16 cellular contexts compared by ENCODE assay signal in genomic region chr6:47303383-47303782, GRCh38. TPM values are rescaled to one million over a fixed set of nuclear protein-coding genes. Genes with fewer than 3 reads are reported as not detected.
DNase-seq lines count a peak whose midpoint lies in the region; ATAC-seq and TF ChIP-seq lines count a peak whose summit lies in the region.
"Had no signal": no experiment of that assay in that cellular context is flagged by ENCODE, and none has a peak within 500 bp of the region (broad histone marks: within the 10 kb centered on the region; RNA-seq: fewer than 3 reads in every experiment).

No MANE protein-coding gene starts in this region.

- ATAC-seq in GM18858 (IDR thresholded peaks at IDR 0.05; ENCODE audit: unreplicated experiment) = peak; percentile 37
- ATAC-seq in HG02798 (IDR thresholded peaks at IDR 0.05; ENCODE audit: poor library complexity, unreplicated experiment) = peak; percentile 51
- ATAC-seq: activated CD4-positive, CD25-positive, alpha-beta regulatory T cell treated with anti-CD3 and anti-CD28 coated beads, Interleukin-2, amount 50 U/mL, for 24 hours; GM23338 had no signal

- H3K27me3 ChIP-seq in Caco-2 (replicated peaks; ENCODE audit: control insufficient read depth, insufficient read depth, low read length) = no peaks in the 10 kb centered on the region

- in situ Hi-C loops in GM13976 (cut with MboI; ENCODE audit: low sequenced_read_pairs, unreplicated experiment) = loop anchor here (5.0 kb wide), 1 partner anchor 206 kb away; no protein-coding TSS in a partner anchor

- peaks cover 36% of the 10 kb centered on the region for H3K36me3 Mint-ChIP-seq in Caco-2 (ENCODE audit: insufficient read depth, unreplicated experiment)

- peak overlapping the region; percentile 30 for H3K27ac Mint-ChIP-seq in Caco-2 (ENCODE audit: unreplicated experiment)
- H3K27ac Mint-ChIP-seq: activated T-cell treated with anti-CD3 and anti-CD28 coated beads, Interleukin-2, amount 50 U/mL, for 24 hours; GM23338; stimulated activated naive CD8-positive, alpha-beta T cell treated with anti-CD3 and anti-CD28 coated beads, Interleukin-15, Interleukin-2, amounts not matched to agents 100 ng/mL and 50 ng/mL, for 24 hours had no signal

- intact Hi-C loops in Caco-2 (cut with micrococcal nuclease; ENCODE audit: unreplicated experiment) = no loop called here

- DNase-seq in Caco-2 (no peak), epithelial cell of esophagus (ENCODE audit: low read depth) (no peak), NCI-H510A treated with DMSO at 0.1 percent for 48 hours (lab: John Stamatoyannopoulos, UW) (no peak), HPDE6-E6E7 (ENCODE audit: extremely low spot score) (no peak), GM13976 (ENCODE audit: low spot score) (no peak)
- DNase-seq in stimulated activated CD8-positive, alpha-beta memory T cell treated with anti-CD3 and anti-CD28 coated beads, Interleukin-4, amount 100 ng/mL, for 48 hours = no peak
- DNase-seq: activated T-cell treated with anti-CD3 and anti-CD28 coated beads, Interleukin-2, amount 50 U/mL, for 24 hours; mesenchymal stem cell; NCI-H187; T-helper 1 cell had no signal

- H3K27me3 Mint-ChIP-seq in Caco-2 (ENCODE audit: insufficient read depth, unreplicated experiment) = no peaks in the 10 kb centered on the region

- POLR2A ChIA-PET in Caco-2 (lab: Charles Lee) = no interaction called here

- no peak overlapping the region for H3K4me3 Mint-ChIP-seq in Caco-2 (ENCODE audit: unreplicated experiment)
- H3K4me3 Mint-ChIP-seq: activated T-cell treated with anti-CD3 and anti-CD28 coated beads, Interleukin-2, amount 50 U/mL, for 24 hours; GM23338; stimulated activated naive CD8-positive, alpha-beta T cell treated with anti-CD3 and anti-CD28 coated beads, Interleukin-15, Interleukin-2, amounts not matched to agents 100 ng/mL and 50 ng/mL, for 24 hours had no signal

- CTCF ChIA-PET in Caco-2 (lab: Charles Lee) = interaction anchor here (0.7 kb wide), 1 partner anchor 204 kb away, joined by 4 read pairs; no protein-coding TSS in a partner anchor

- H3K36me3 ChIP-seq in Caco-2 (ENCODE audit: control insufficient read depth, insufficient read depth, low read length) = no peaks in the 10 kb centered on the region
- H3K36me3 ChIP-seq: neutrophil had no signal

- H3K9me3 ChIP-seq in Caco-2 = no peaks in the 10 kb centered on the region
- H3K9me3 ChIP-seq: neutrophil had no signal

- BruUV-seq in Caco-2 (replicated peaks; lab: Mats Ljungman, UMichigan) = no TSS peak

- H3K9me3 Mint-ChIP-seq in Caco-2 (ENCODE audit: unreplicated experiment) = no peaks in the 10 kb centered on the region
- H3K9me3 Mint-ChIP-seq: activated T-cell treated with anti-CD3 and anti-CD28 coated beads, Interleukin-2, amount 50 U/mL, for 24 hours; GM23338; stimulated activated naive CD8-positive, alpha-beta T cell treated with anti-CD3 and anti-CD28 coated beads, Interleukin-15, Interleukin-2, amounts not matched to agents 100 ng/mL and 50 ng/mL, for 24 hours had no signal

- peaks cover 41% of the 10 kb centered on the region for H3K4me1 Mint-ChIP-seq in Caco-2 (ENCODE audit: low read depth, unreplicated experiment)

- H3K4me1 ChIP-seq in Caco-2 = peaks cover 59% of the 10 kb centered on the region

- TF ChIP-seq CTCF in Caco-2 (IDR thresholded peaks at IDR 0.05; ENCODE audit: insufficient read depth in 1 of 2, low read depth in 1 of 2, low read length in 1 of 2, severe bottlenecking in 1 of 2, unreplicated experiment in 1 of 2) (no peak), epithelial cell of esophagus (IDR thresholded peaks at IDR 0.05; ENCODE audit: insufficient read depth, low read depth, low read length, missing control alignments) (no peak), GM13976 (IDR thresholded peaks at IDR 0.05; ENCODE audit: borderline replicate concordance, control extremely low read depth, extremely low read depth, insufficient read depth, missing control alignments) (no peak)

- no peak overlapping the region for H3K4me3 ChIP-seq in Caco-2 (ENCODE audit: low read depth, low read length)
- H3K4me3 ChIP-seq in epithelial cell of esophagus (ENCODE audit: low read length) = peak overlapping the region; percentile 14
- H3K4me3 ChIP-seq: GM23338 had no signal

RNA-seq across cellular contexts. Expression of gene TNFRSF21, which starts 6.3 kb away (rescaled TPM):
- 60.8 and 64.4 TPM in 2 replicates for total RNA-seq in Caco-2 (2022)
